ENCODE assay signal across 8 cellular contexts in genomic region chr16:69396187-69397061, GRCh38.
DNase-seq lines count a peak whose midpoint lies in the region; ATAC-seq and TF ChIP-seq lines count a peak whose summit lies in the region.

No MANE protein-coding gene starts in this region.

- ATAC-seq in GM18873 (IDR thresholded peaks at IDR 0.05; ENCODE audit: low FRiP score, unreplicated experiment), result no peak

- H3K4me3 ChIP-seq in GM08714 (ENCODE audit: low read length), result peak overlapping the region; percentile 42

- peak; percentile 58; the same call in 1 of the 2 replicates for TF ChIP-seq CTCF in LNCAP (IDR thresholded peaks at IDR 0.05)

- DNase-seq in SHP77 (lab: John Stamatoyannopoulos, UW) (peak; percentile 84 to 90), fibroblast of the conjunctiva (ENCODE audit: low read depth) (peak; percentile 96), non-pigmented ciliary epithelial cell (ENCODE audit: low read depth) (peak; percentile 89), superior temporal gyrus (ENCODE audit: extremely low spot score) (peak; percentile 95)
- peak; percentile 31 for DNase-seq in activated T-helper 9 cell treated with anti-CD3 and anti-CD28 coated beads, Interleukin-2, amount 50 U/mL, for 16 hours (ENCODE audit: low read depth)

Comparison
In these comparisons a context has a peak if more than half of its experiments do, and no peak if none do; other contexts are left out.
1. DNase-seq: peak in every context shown above with its lines; median percentile 96 in fibroblast of the conjunctiva; 95 in superior temporal gyrus; 89 in non-pigmented ciliary epithelial cell; 87 in SHP77; 31 in activated T-helper 9 cell treated with anti-CD3 and anti-CD28 coated beads, Interleukin-2, amount 50 U/mL, for 16 hours.